13 cellular contexts compared by ENCODE assay signal in genomic region chr15:67178569-67179210, GRCh38.
A peak's percentile ranks its signal among the peaks of the same experiment; 100 is the strongest.
DNase-seq lines count a peak whose midpoint lies in the region; ATAC-seq and TF ChIP-seq lines count a peak whose summit lies in the region.
"Had no signal": no experiment of that assay in that cellular context is flagged by ENCODE, and none has a peak within 500 bp of the region (broad histone marks: within the 10 kb centered on the region; RNA-seq: fewer than 3 reads in every experiment).

No MANE protein-coding gene starts in this region.

- no peaks in the 10 kb centered on the region for H3K9me3 ChIP-seq in tibial nerve

- TF ChIP-seq EP300 in tibial nerve (IDR thresholded peaks at IDR 0.05), result no peak

- 83% methylated on average over 11 of the region's 11 CpGs for WGBS in tibial nerve, 2 donors

- no peaks in the 10 kb centered on the region for H3K27me3 ChIP-seq in tibial nerve

- no peak for TF ChIP-seq CTCF in tibial nerve (IDR thresholded peaks at IDR 0.05)

- TF ChIP-seq POLR2A in tibial nerve (IDR thresholded peaks at IDR 0.05), result no peak

- DNase-seq in ACHN (peak; percentile 82), M059J (ENCODE audit: low read depth) (peak; percentile 98), dedifferentiated amniotic fluid mesenchymal stem cell (ENCODE audit: extremely low spot score) (peak; percentile 95), mesenteric fat pad (ENCODE audit: low spot score) (peak; percentile 64), tibial nerve (ENCODE audit: low spot score in 2 of 2) (no peak), NCI-H1105 treated with DMSO at 0.1 percent for 48 hours (lab: John Stamatoyannopoulos, UW) (no peak), COLO668 (lab: John Stamatoyannopoulos, UW; ENCODE audit: unreplicated experiment) (no peak)
- DNase-seq: DMS 273 treated with DMSO at 0.1 percent for 48 hours; MV-4-11; stimulated activated naive CD4-positive, alpha-beta T cell; T-helper 1 cell had no signal

- H3K27ac ChIP-seq in tibial nerve, result no peak overlapping the region

- ATAC-seq in GM19324 (IDR thresholded peaks at IDR 0.05; ENCODE audit: low FRiP score, unreplicated experiment), result no peak
- ATAC-seq: HCT116 had no signal

- H3K36me3 ChIP-seq in tibial nerve, result peaks cover 0 to 55% (median 0%) of the 10 kb centered on the region in 3 donors

- no peak overlapping the region for H3K4me3 ChIP-seq in tibial nerve

- peaks cover 0 to 46% (median 12%) of the 10 kb centered on the region in 4 donors for H3K4me1 ChIP-seq in tibial nerve

- in situ Hi-C loops in ACHN (cut with HindIII; ENCODE audit: low pct_ligation_motif_present, low pct_unique_long_range_greater_than_20kb, low sequenced_read_pairs), result no loop called here

Comparison
In these comparisons a context has a peak if more than half of its experiments do, and no peak if none do; other contexts are left out.
1. DNase-seq: peak in ACHN (single experiment), M059J (single experiment), dedifferentiated amniotic fluid mesenchymal stem cell (single experiment) and mesenteric fat pad (single experiment); none in tibial nerve (0 of 2), NCI-H1105 treated with DMSO at 0.1 percent for 48 hours (single experiment) and COLO668 (single experiment).